In the genomic region with DNA sequence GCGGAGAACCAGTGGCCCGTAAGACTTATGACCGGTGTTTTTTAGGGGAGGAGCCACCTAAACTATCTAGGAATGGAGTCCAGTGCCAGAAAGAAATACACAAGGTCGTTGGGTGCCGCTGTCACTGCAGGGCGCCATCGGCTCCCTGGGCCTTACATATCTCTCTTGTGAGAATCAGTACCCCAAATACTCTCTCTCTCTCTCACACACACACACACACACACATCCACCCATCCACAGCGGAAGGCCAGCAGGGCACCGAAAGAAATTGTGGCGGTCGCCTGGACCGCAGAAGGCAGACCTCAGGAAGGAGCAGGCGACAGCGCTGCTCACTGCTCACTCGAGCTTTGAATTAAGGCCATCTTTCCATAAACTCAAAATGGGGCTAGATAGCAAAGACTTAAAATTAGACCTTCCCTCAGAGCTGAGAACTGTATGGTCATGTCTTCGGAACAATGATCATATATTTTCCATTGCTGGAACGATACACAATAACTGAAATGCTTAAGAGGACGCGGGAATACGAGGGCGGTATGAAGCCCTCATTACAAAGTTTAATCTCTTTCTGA, we compare ENCODE assay signal across 8 cellular contexts. TPM values are rescaled to one million over a fixed set of nuclear protein-coding genes. Genes with fewer than 3 reads are reported as not detected.
DNase-seq lines count a peak whose midpoint lies in the region; ATAC-seq and TF ChIP-seq lines count a peak whose summit lies in the region.

No MANE protein-coding gene starts in this region.

- no peaks in the 10 kb centered on the region for H3K4me1 ChIP-seq in Karpas-422 (ENCODE audit: low read length)

- H3K4me3 Mint-ChIP-seq in central memory CD8-positive, alpha-beta T cell, result peak overlapping the region; percentile 49

- intact Hi-C loops in posterior vena cava (cut with DNase I), result no loop called here

- no peaks in the 10 kb centered on the region for H3K9me3 Mint-ChIP-seq in central memory CD8-positive, alpha-beta T cell

- ATAC-seq in GM19397 (IDR thresholded peaks at IDR 0.05; ENCODE audit: unreplicated experiment) (peak; percentile 66), HG03135 (IDR thresholded peaks at IDR 0.05; ENCODE audit: unreplicated experiment) (peak; percentile 43)
- no peak for ATAC-seq in central memory CD8-positive, alpha-beta T cell (replicated peaks; ENCODE audit: extremely low read depth, poor library complexity, severe bottlenecking)

- no peaks in the 10 kb centered on the region for H3K27me3 ChIP-seq in Karpas-422 (ENCODE audit: low read length)

- H3K9me2 ChIP-seq in Karpas-422 (replicated peaks; ENCODE audit: insufficient read depth, low read length), result no peaks in the 10 kb centered on the region

- no peak overlapping the region for H2AFZ ChIP-seq in Karpas-422 (ENCODE audit: low read length)

- H3K27ac Mint-ChIP-seq in central memory CD8-positive, alpha-beta T cell (ENCODE audit: low read depth), result peak overlapping the region; percentile 72

- peaks cover 6% of the 10 kb centered on the region; the same call in 1 of the 2 replicates for H3K9me3 ChIP-seq in Karpas-422 (ENCODE audit: low read length)

- no peak overlapping the region for H3K9ac ChIP-seq in Karpas-422 (ENCODE audit: low read length)

- H3K36me3 ChIP-seq in Karpas-422 (ENCODE audit: insufficient read depth, low read length), result no peaks in the 10 kb centered on the region

- TF ChIP-seq CTCF in retinal pigment epithelial cell (conservative IDR thresholded peaks at IDR 0.05; ENCODE audit: low read depth, low read length), result no peak

- H3K4me1 Mint-ChIP-seq in central memory CD8-positive, alpha-beta T cell, result peaks cover 19% of the 10 kb centered on the region

- H4K20me1 ChIP-seq in Karpas-422 (ENCODE audit: insufficient read depth, low read depth, low read length), result no peaks in the 10 kb centered on the region

- H3K4me2 ChIP-seq in Karpas-422 (ENCODE audit: low read depth, low read length, poor library complexity, severe bottlenecking), result no peak overlapping the region

- no peaks in the 10 kb centered on the region for H3K79me2 ChIP-seq in Karpas-422 (ENCODE audit: low read length)

- H3K4me3 ChIP-seq in retinal pigment epithelial cell (ENCODE audit: low read length), result peak overlapping the region; percentile 8
- no peak overlapping the region for H3K4me3 ChIP-seq in Karpas-422 (ENCODE audit: low read length)

- DNase-seq in central memory CD8-positive, alpha-beta T cell (ENCODE audit: low spot score in 2 of 2), result no peak
- DNase-seq in retinal pigment epithelial cell (ENCODE audit: low read depth) (no peak), posterior vena cava (ENCODE audit: low spot score) (no peak), Karpas-422 (no peak), dermis blood vessel endothelial cell (no peak)
- no peak for DNase-seq in effector CD8-positive, alpha-beta T cell (lab: John Stamatoyannopoulos, UW)

- H3K36me3 Mint-ChIP-seq in central memory CD8-positive, alpha-beta T cell (ENCODE audit: insufficient read depth), result peaks cover 34% of the 10 kb centered on the region

- no peak overlapping the region for H3K27ac ChIP-seq in Karpas-422 (ENCODE audit: low read length)

- H3K27me3 Mint-ChIP-seq in central memory CD8-positive, alpha-beta T cell, result peaks cover 65% of the 10 kb centered on the region

RNA-seq across cellular contexts. Expression of a gene that starts 10.3 kb away (rescaled TPM):
- 10 to 100 TPM in 1 of 2 donors, 1 to 10 TPM in 1; 7.8 to 15.5 TPM for total RNA-seq in posterior vena cava
- total RNA-seq in Karpas-422 (2014; rRNA removed; shearing (Covaris generic); ENCODE audit: low replicate concordance), result 0.40 TPM in 1 of 2 replicates, not detected in the other
- total RNA-seq in dermis blood vessel endothelial cell, result 0.14 and 0.17 TPM in 2 replicates
